In genomic region chr17:2029911-2030778, GRCh38 we compare ENCODE assay signal across 1 cellular context.
TF ChIP-seq lines count a peak whose summit lies in the region.

Gene DPH1, plus strand, starts transcription at chr17:2030153. Its CDS starts 17 bp downstream, at chr17:2030170.

TF ChIP-seq in HepG2, 621 proteins besides CTCF, POLR2A, EP300 and RAD21 (continued from another document and continues in another):
- TF ChIP-seq FOXP4 (CRISPR knock-in tag; IDR thresholded peaks at IDR 0.05) (peak; percentile 50; the same call in 1 of the 2 replicates), SKIL (CRISPR knock-in tag; IDR thresholded peaks at IDR 0.05; ENCODE audit: borderline replicate concordance) (peak; percentile 39; the same call in 1 of the 2 replicates), THAP11 (CRISPR knock-in tag; IDR thresholded peaks at IDR 0.05) (peak; percentile 90), MLX (CRISPR knock-in tag; IDR thresholded peaks at IDR 0.05) (peak; percentile 76), ZNF792 (CRISPR knock-in tag; IDR thresholded peaks at IDR 0.05) (0 out of 2 replicates have a peak, but pooled peaks have one; percentile 54), EEA1 (CRISPR knock-in tag; IDR thresholded peaks at IDR 0.05; ENCODE audit: borderline replicate concordance) (no peak), ZNF766 (CRISPR knock-in tag; IDR thresholded peaks at IDR 0.05; ENCODE audit: borderline replicate concordance) (no peak), TRIM24 (CRISPR knock-in tag; IDR thresholded peaks at IDR 0.05) (no peak), PRDM15 (CRISPR knock-in tag; IDR thresholded peaks at IDR 0.05) (no peak), ZBTB42 (CRISPR knock-in tag; IDR thresholded peaks at IDR 0.05) (peak; percentile 90), CREB3 (CRISPR knock-in tag; IDR thresholded peaks at IDR 0.05) (no peak), ZSCAN9 (CRISPR knock-in tag; IDR thresholded peaks at IDR 0.05; ENCODE audit: borderline replicate concordance) (peak; percentile 63; the same call in 1 of the 2 replicates), ELF1 (CRISPR knock-in tag; IDR thresholded peaks at IDR 0.05) (peak; percentile 77), KAT2B (IDR thresholded peaks at IDR 0.05; ENCODE audit: borderline replicate concordance, low read depth, low read length) (peak; percentile 68; the same call in 1 of the 2 replicates), ZNF101 (CRISPR knock-in tag; IDR thresholded peaks at IDR 0.05; ENCODE audit: borderline replicate concordance, low read depth) (no peak), TBP (CRISPR knock-in tag; IDR thresholded peaks at IDR 0.05) (no peak), HMG20B (CRISPR knock-in tag; conservative IDR thresholded peaks at IDR 0.05) (0 out of 2 replicates have a peak, but pooled peaks have one; percentile 36), RNF219 (CRISPR knock-in tag; IDR thresholded peaks at IDR 0.05) (no peak), HNRNPL (IDR thresholded peaks at IDR 0.05; ENCODE audit: low read depth, low read length) (no peak), HNRNPH1 (optimal IDR thresholded peaks at IDR 0.05; ENCODE audit: low read depth, low read length) (no peak), ZNF503 (CRISPR knock-in tag; IDR thresholded peaks at IDR 0.05) (no peak), ZNF674 (CRISPR knock-in tag; IDR thresholded peaks at IDR 0.05; ENCODE audit: low read depth) (no peak), ZIK1 (CRISPR knock-in tag; IDR thresholded peaks at IDR 0.05; ENCODE audit: borderline replicate concordance, low read depth) (peak; percentile 79; the same call in 1 of the 2 replicates), NFE2L2 (IDR thresholded peaks at IDR 0.05; ENCODE audit: low read length) (no peak), SPEN (CRISPR knock-in tag; IDR thresholded peaks at IDR 0.05; ENCODE audit: low read depth) (peak; percentile 81), ZNF670 (CRISPR knock-in tag; IDR thresholded peaks at IDR 0.05; ENCODE audit: borderline replicate concordance) (no peak; the same call in 1 of the 2 replicates), YEATS4 (CRISPR knock-in tag; IDR thresholded peaks at IDR 0.05; ENCODE audit: borderline replicate concordance) (peak; percentile 77), ZSCAN20 (CRISPR knock-in tag; IDR thresholded peaks at IDR 0.05; ENCODE audit: borderline replicate concordance) (peak; percentile 53; the same call in 1 of the 2 replicates), ZFAT (CRISPR knock-in tag; conservative IDR thresholded peaks at IDR 0.05) (no peak)
- TF ChIP-seq, protein P1, sequence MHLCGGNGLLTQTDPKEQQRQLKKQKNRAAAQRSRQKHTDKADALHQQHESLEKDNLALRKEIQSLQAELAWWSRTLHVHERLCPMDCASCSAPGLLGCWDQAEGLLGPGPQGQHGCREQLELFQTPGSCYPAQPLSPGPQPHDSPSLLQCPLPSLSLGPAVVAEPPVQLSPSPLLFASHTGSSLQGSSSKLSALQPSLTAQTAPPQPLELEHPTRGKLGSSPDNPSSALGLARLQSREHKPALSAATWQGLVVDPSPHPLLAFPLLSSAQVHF (CRISPR knock-in tag; IDR thresholded peaks at IDR 0.05) = peak; percentile 76
- TF ChIP-seq, protein P2, sequence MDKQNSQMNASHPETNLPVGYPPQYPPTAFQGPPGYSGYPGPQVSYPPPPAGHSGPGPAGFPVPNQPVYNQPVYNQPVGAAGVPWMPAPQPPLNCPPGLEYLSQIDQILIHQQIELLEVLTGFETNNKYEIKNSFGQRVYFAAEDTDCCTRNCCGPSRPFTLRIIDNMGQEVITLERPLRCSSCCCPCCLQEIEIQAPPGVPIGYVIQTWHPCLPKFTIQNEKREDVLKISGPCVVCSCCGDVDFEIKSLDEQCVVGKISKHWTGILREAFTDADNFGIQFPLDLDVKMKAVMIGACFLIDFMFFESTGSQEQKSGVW (CRISPR knock-in tag; IDR thresholded peaks at IDR 0.05; ENCODE audit: borderline replicate concordance) = no peak
- TF ChIP-seq, protein P3, sequence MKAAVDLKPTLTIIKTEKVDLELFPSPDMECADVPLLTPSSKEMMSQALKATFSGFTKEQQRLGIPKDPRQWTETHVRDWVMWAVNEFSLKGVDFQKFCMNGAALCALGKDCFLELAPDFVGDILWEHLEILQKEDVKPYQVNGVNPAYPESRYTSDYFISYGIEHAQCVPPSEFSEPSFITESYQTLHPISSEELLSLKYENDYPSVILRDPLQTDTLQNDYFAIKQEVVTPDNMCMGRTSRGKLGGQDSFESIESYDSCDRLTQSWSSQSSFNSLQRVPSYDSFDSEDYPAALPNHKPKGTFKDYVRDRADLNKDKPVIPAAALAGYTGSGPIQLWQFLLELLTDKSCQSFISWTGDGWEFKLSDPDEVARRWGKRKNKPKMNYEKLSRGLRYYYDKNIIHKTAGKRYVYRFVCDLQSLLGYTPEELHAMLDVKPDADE (CRISPR knock-in tag; IDR thresholded peaks at IDR 0.05) = no peak
- TF ChIP-seq, protein P4, sequence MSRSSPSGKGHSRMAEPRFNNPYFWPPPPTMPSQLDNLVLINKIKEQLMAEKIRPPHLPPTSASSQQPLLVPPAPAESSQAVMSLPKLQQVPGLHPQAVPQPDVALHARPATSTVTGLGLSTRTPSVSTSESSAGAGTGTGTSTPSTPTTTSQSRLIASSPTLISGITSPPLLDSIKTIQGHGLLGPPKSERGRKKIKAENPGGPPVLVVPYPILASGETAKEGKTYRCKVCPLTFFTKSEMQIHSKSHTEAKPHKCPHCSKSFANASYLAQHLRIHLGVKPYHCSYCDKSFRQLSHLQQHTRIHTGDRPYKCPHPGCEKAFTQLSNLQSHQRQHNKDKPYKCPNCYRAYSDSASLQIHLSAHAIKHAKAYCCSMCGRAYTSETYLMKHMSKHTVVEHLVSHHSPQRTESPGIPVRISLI (CRISPR knock-in tag; IDR thresholded peaks at IDR 0.05; ENCODE audit: borderline replicate concordance) = no peak
- TF ChIP-seq, protein P5, sequence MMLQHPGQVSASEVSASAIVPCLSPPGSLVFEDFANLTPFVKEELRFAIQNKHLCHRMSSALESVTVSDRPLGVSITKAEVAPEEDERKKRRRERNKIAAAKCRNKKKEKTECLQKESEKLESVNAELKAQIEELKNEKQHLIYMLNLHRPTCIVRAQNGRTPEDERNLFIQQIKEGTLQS (CRISPR knock-in tag; IDR thresholded peaks at IDR 0.05) = 0 out of 2 replicates have a peak, but pooled peaks have one; percentile 43
- TF ChIP-seq, protein P6, sequence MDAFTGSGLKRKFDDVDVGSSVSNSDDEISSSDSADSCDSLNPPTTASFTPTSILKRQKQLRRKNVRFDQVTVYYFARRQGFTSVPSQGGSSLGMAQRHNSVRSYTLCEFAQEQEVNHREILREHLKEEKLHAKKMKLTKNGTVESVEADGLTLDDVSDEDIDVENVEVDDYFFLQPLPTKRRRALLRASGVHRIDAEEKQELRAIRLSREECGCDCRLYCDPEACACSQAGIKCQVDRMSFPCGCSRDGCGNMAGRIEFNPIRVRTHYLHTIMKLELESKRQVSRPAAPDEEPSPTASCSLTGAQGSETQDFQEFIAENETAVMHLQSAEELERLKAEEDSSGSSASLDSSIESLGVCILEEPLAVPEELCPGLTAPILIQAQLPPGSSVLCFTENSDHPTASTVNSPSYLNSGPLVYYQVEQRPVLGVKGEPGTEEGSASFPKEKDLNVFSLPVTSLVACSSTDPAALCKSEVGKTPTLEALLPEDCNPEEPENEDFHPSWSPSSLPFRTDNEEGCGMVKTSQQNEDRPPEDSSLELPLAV (CRISPR knock-in tag; conservative IDR thresholded peaks at IDR 0.05; ENCODE audit: low read depth) = no peak
